Comparison of ENCODE assay signal across 21 cellular contexts in genomic region chr18:21762181-21762772, GRCh38. TPM values are rescaled to one million over a fixed set of nuclear protein-coding genes. Genes with fewer than 3 reads are reported as not detected.
DNase-seq lines count a peak whose midpoint lies in the region; ATAC-seq, FAIRE-seq and TF ChIP-seq lines count a peak whose summit lies in the region.
"Had no signal": no experiment of that assay in that cellular context is flagged by ENCODE, and none has a peak within 500 bp of the region (broad histone marks: within the 10 kb centered on the region; RNA-seq: fewer than 3 reads in every experiment).

No MANE protein-coding gene starts in this region.

- H3K4me3 ChIP-seq in GM12865 (ENCODE audit: low read depth, low read length) (peak overlapping the region; percentile 13; the same call in 1 of the 2 replicates), SJCRH30 (no peak overlapping the region), lower lobe of right lung (no peak overlapping the region), trophoblast cell (ENCODE audit: low read depth, low read length) (no peak overlapping the region)
- H3K4me3 ChIP-seq: BLaER1, SJSA1 had no signal

- H3K18ac ChIP-seq in trophoblast cell (ENCODE audit: low read length): no peak overlapping the region

- H3K79me2 ChIP-seq in trophoblast cell (ENCODE audit: control insufficient read depth, insufficient read depth, low read length, poor library complexity): no peaks in the 10 kb centered on the region

- H3K9me3 ChIP-seq in SJCRH30 (replicated peaks) (no peaks in the 10 kb centered on the region), lower lobe of right lung (no peaks in the 10 kb centered on the region), trophoblast cell (ENCODE audit: insufficient read depth, low read depth, low read length) (no peaks in the 10 kb centered on the region)
- H3K9me3 ChIP-seq: SJSA1 had no signal

- no peak overlapping the region for H2BK12ac ChIP-seq in trophoblast cell (ENCODE audit: low read length)

- H3K9ac ChIP-seq in trophoblast cell (ENCODE audit: low read length): no peak overlapping the region
- H3K9ac ChIP-seq: BLaER1 had no signal

- intact Hi-C loops in lower lobe of right lung (cut with DNase I): no loop called here

- H3K4me1 Mint-ChIP-seq in glutamatergic neuron (ENCODE audit: low read depth, unreplicated experiment): peaks cover 56% of the 10 kb centered on the region

- H2BK120ac ChIP-seq in trophoblast cell (ENCODE audit: insufficient read depth, low read length, poor library complexity): no peak overlapping the region

- H3K36me3 ChIP-seq in SJCRH30 (peaks cover 8% of the 10 kb centered on the region), lower lobe of right lung (peaks cover 15% of the 10 kb centered on the region), trophoblast cell (ENCODE audit: control insufficient read depth in 1 of 2, insufficient read depth in 2 of 2, low read length in 2 of 2) (peaks cover 0 to 3% of the 10 kb centered on the region in 2 experiments)

- H3K27me3 ChIP-seq in SJCRH30 (no peaks in the 10 kb centered on the region), lower lobe of right lung (ENCODE audit: low read depth) (no peaks in the 10 kb centered on the region), trophoblast cell (ENCODE audit: insufficient read depth, low read length) (no peaks in the 10 kb centered on the region)
- H3K27me3 ChIP-seq: BLaER1, SJSA1 had no signal

- FAIRE-seq in GM12892 (lab: Jason Lieb, UNC): no peak
- FAIRE-seq: GM12891 had no signal

- H3K4me1 ChIP-seq in SJCRH30: peaks cover 46% of the 10 kb centered on the region
- peaks cover 20% of the 10 kb centered on the region for H3K4me1 ChIP-seq in lower lobe of right lung
- H3K4me1 ChIP-seq in trophoblast cell (ENCODE audit: control insufficient read depth in 1 of 2, insufficient read depth in 2 of 2, low read length in 2 of 2): no peaks in the 10 kb centered on the region
- H3K4me1 ChIP-seq: BLaER1 had no signal

- peaks cover 15% of the 10 kb centered on the region for H3K27me3 Mint-ChIP-seq in glutamatergic neuron (ENCODE audit: unreplicated experiment)
- H3K27me3 Mint-ChIP-seq: CD4-positive, CD25-positive, alpha-beta regulatory T cell had no signal

- H3K4me3 Mint-ChIP-seq in glutamatergic neuron (ENCODE audit: unreplicated experiment): peak overlapping the region; percentile 84
- H3K4me3 Mint-ChIP-seq: H9, HFFc6 had no signal

- H3K79me1 ChIP-seq in trophoblast cell (ENCODE audit: low read length): no peaks in the 10 kb centered on the region

- no peak for ATAC-seq in lower lobe of right lung
- ATAC-seq: PC-3, Right ventricle myocardium inferior had no signal

- DNase-seq in GM12865 (ENCODE audit: low read depth): no peak
- peak; percentile 19 to 62 for DNase-seq in NCI-H524 (lab: John Stamatoyannopoulos, UW)
- peak in 1 of 2 experiments; percentile 63 for DNase-seq in SJCRH30
- no peak for DNase-seq in glutamatergic neuron
- no peak for DNase-seq in lower lobe of right lung
- DNase-seq in GM12892 (ENCODE audit: insufficient read length): no peak
- DNase-seq in trophoblast cell: no peak
- no peak for DNase-seq in NCI-H1417 treated with DMSO at 0.1 percent for 48 hours (lab: John Stamatoyannopoulos, UW)
- DNase-seq: CD4-positive, CD25-positive, alpha-beta regulatory T cell; H9; HFFc6; NCI-H1105 treated with DMSO at 0.1 percent for 48 hours; NCI-H2029; NCI-H446 treated with DMSO at 0.1 percent for 48 hours; PC-3; T-helper 2 cell had no signal

- H3K4ac ChIP-seq in trophoblast cell (ENCODE audit: low read depth, low read length): no peak overlapping the region

- H3K27ac ChIP-seq in SJCRH30 (peak overlapping the region; percentile 45), lower lobe of right lung (no peak overlapping the region), trophoblast cell (ENCODE audit: low read depth, low read length) (no peak overlapping the region)
- H3K27ac ChIP-seq: BLaER1, HL-60, SJSA1 had no signal

- no peak for TF ChIP-seq CTCF in GM12865 (IDR thresholded peaks at IDR 0.05; ENCODE audit: insufficient read depth, low read depth, low read length, missing control alignments)
- no peak for TF ChIP-seq CTCF in glutamatergic neuron (IDR thresholded peaks at IDR 0.05; ENCODE audit: partially characterized antibody, unreplicated experiment)
- TF ChIP-seq CTCF in lower lobe of right lung (IDR thresholded peaks at IDR 0.05): no peak

- H2AK5ac ChIP-seq in trophoblast cell (ENCODE audit: low read length): no peak overlapping the region

- H4K12ac ChIP-seq in trophoblast cell (ENCODE audit: low read depth, low read length): no peak overlapping the region

- H2AFZ ChIP-seq in trophoblast cell (ENCODE audit: insufficient read depth, low read length, poor library complexity): no peak overlapping the region

- no peak overlapping the region for H2BK5ac ChIP-seq in trophoblast cell (ENCODE audit: low read depth, low read length, poor library complexity)

- no peak overlapping the region for H3K14ac ChIP-seq in trophoblast cell (ENCODE audit: low read length)

- H4K8ac ChIP-seq in trophoblast cell (ENCODE audit: low read depth, low read length): no peak overlapping the region

- H4K91ac ChIP-seq in trophoblast cell (ENCODE audit: low read depth, low read length): no peak overlapping the region

- peaks cover 11% of the 10 kb centered on the region for H3K9me3 Mint-ChIP-seq in glutamatergic neuron (ENCODE audit: unreplicated experiment)
- H3K9me3 Mint-ChIP-seq: CD4-positive, CD25-positive, alpha-beta regulatory T cell; H9; HFFc6 had no signal

- peaks cover 5% of the 10 kb centered on the region for H3K36me3 Mint-ChIP-seq in glutamatergic neuron (ENCODE audit: unreplicated experiment)

- H3K4me2 ChIP-seq in trophoblast cell (ENCODE audit: low read length): no peak overlapping the region
- H3K4me2 ChIP-seq: BLaER1 had no signal

- TF ChIP-seq POLR2A in GM12892 (IDR thresholded peaks at IDR 0.05; ENCODE audit: low read depth, low read length): no peak

- peak overlapping the region; percentile 81 for H3K27ac Mint-ChIP-seq in glutamatergic neuron (ENCODE audit: unreplicated experiment)
- H3K27ac Mint-ChIP-seq: CD4-positive, CD25-positive, alpha-beta regulatory T cell; HFFc6 had no signal

- no peak overlapping the region for H3K23ac ChIP-seq in trophoblast cell (ENCODE audit: low read length)

RNA-seq across cellular contexts. Expression of gene MIB1, which starts 21.7 kb away (rescaled TPM):
- total RNA-seq in SJCRH30 (2014; rRNA removed; shearing (Covaris generic)): 35.0 and 37.8 TPM in 2 replicates
- total RNA-seq in glutamatergic neuron (ENCODE audit: unreplicated experiment): 228 TPM
- total RNA-seq in lower lobe of right lung: 29.3 TPM
- 11.4 TPM for polyA plus RNA-seq in GM12892 (2012; ENCODE audit: missing spikeins)
- polyA plus RNA-seq in trophoblast cell (2013): 16.5 and 17.5 TPM in 2 replicates

RNA-seq across cellular contexts. Expression of gene ABHD3, which starts 57.7 kb away (rescaled TPM):
- total RNA-seq in SJCRH30 (2014; rRNA removed; shearing (Covaris generic)): 13.2 and 13.5 TPM in 2 replicates
- 12.7 TPM for total RNA-seq in glutamatergic neuron (ENCODE audit: unreplicated experiment)
- 32.0 TPM for total RNA-seq in lower lobe of right lung
- 18.6 TPM for polyA plus RNA-seq in GM12892 (2012; ENCODE audit: missing spikeins)
- 11.7 and 12.6 TPM in 2 replicates for polyA plus RNA-seq in trophoblast cell (2013)

Comparison
In these comparisons a context has a peak if more than half of its experiments do, and no peak if none do; other contexts are left out.
1. DNase-seq: peak in NCI-H524 (2 of 2); none in GM12865 (single experiment), glutamatergic neuron (single experiment), lower lobe of right lung (single experiment), GM12892 (single experiment), trophoblast cell (0 of 2) and NCI-H1417 treated with DMSO at 0.1 percent for 48 hours (single experiment).